1 cellular context compared by ENCODE assay signal in genomic region chr15:42553549-42553948, GRCh38.
TF ChIP-seq lines count a peak whose summit lies in the region.

No MANE protein-coding gene starts in this region.

TF ChIP-seq in K562, 482 proteins besides CTCF, POLR2A, EP300 and RAD21:
- TF ChIP-seq ZEB2 (IDR thresholded peaks at IDR 0.05) (peak; percentile 42; the same call in 1 of the 2 replicates), TAL1 (IDR thresholded peaks at IDR 0.05) (peak; percentile 67), NCOR1 (IDR thresholded peaks at IDR 0.05) (0 out of 2 replicates have a peak, but pooled peaks have one; percentile 7), SP1 (CRISPR knock-in tag; IDR thresholded peaks at IDR 0.05) (no peak), DPF2 (IDR thresholded peaks at IDR 0.05) (peak; percentile 50; the same call in 1 of the 2 replicates), FUS (optimal IDR thresholded peaks at IDR 0.05; ENCODE audit: low read depth, low read length) (no peak), TEAD1 (CRISPR knock-in tag; IDR thresholded peaks at IDR 0.05) (no peak), TCF3 (CRISPR knock-in tag; IDR thresholded peaks at IDR 0.05) (peak; percentile 40), SP2 (IDR thresholded peaks at IDR 0.05; ENCODE audit: extremely low read depth, low read depth, low read length, poor library complexity, severe bottlenecking) (no peak), HMBOX1 (IDR thresholded peaks at IDR 0.05) (peak; percentile 50; the same call in 1 of the 2 replicates), ZBTB2 (IDR thresholded peaks at IDR 0.05) (no peak), MAFG (tag; conservative IDR thresholded peaks at IDR 0.05) (no peak), GATAD2A (IDR thresholded peaks at IDR 0.05) (no peak), POLR2AphosphoS2 (IDR thresholded peaks at IDR 0.05; ENCODE audit: low read length) (no peak), CBX5 (IDR thresholded peaks at IDR 0.05; ENCODE audit: borderline replicate concordance, low read depth) (no peak), CBFA2T3 (IDR thresholded peaks at IDR 0.05) (peak; percentile 57), SOX6 (IDR thresholded peaks at IDR 0.05) (peak; percentile 59), EGR1 (conservative IDR thresholded peaks at IDR 0.05) (no peak), STAT5A (IDR thresholded peaks at IDR 0.05; ENCODE audit: borderline replicate concordance, low read length) (no peak), SMARCA4 (IDR thresholded peaks at IDR 0.05) (peak; percentile 16; the same call in 1 of the 2 replicates), BRD9 (IDR thresholded peaks at IDR 0.05; ENCODE audit: low read depth, partially characterized antibody) (no peak), JUND (IDR thresholded peaks at IDR 0.05; ENCODE audit: borderline replicate concordance, low read depth, low read length) (no peak), JUND (tag; IDR thresholded peaks at IDR 0.05; ENCODE audit: borderline replicate concordance, low read depth, low read length) (no peak), ARID1B (IDR thresholded peaks at IDR 0.05) (peak; percentile 54; the same call in 1 of the 2 replicates), TEAD4 (IDR thresholded peaks at IDR 0.05; ENCODE audit: low read length) (peak; percentile 30; the same call in 1 of the 2 replicates), TEAD4 (CRISPR knock-in tag; IDR thresholded peaks at IDR 0.05; ENCODE audit: borderline replicate concordance) (no peak), ERF (CRISPR knock-in tag; IDR thresholded peaks at IDR 0.05) (no peak)
- TF ChIP-seq, protein P1, sequence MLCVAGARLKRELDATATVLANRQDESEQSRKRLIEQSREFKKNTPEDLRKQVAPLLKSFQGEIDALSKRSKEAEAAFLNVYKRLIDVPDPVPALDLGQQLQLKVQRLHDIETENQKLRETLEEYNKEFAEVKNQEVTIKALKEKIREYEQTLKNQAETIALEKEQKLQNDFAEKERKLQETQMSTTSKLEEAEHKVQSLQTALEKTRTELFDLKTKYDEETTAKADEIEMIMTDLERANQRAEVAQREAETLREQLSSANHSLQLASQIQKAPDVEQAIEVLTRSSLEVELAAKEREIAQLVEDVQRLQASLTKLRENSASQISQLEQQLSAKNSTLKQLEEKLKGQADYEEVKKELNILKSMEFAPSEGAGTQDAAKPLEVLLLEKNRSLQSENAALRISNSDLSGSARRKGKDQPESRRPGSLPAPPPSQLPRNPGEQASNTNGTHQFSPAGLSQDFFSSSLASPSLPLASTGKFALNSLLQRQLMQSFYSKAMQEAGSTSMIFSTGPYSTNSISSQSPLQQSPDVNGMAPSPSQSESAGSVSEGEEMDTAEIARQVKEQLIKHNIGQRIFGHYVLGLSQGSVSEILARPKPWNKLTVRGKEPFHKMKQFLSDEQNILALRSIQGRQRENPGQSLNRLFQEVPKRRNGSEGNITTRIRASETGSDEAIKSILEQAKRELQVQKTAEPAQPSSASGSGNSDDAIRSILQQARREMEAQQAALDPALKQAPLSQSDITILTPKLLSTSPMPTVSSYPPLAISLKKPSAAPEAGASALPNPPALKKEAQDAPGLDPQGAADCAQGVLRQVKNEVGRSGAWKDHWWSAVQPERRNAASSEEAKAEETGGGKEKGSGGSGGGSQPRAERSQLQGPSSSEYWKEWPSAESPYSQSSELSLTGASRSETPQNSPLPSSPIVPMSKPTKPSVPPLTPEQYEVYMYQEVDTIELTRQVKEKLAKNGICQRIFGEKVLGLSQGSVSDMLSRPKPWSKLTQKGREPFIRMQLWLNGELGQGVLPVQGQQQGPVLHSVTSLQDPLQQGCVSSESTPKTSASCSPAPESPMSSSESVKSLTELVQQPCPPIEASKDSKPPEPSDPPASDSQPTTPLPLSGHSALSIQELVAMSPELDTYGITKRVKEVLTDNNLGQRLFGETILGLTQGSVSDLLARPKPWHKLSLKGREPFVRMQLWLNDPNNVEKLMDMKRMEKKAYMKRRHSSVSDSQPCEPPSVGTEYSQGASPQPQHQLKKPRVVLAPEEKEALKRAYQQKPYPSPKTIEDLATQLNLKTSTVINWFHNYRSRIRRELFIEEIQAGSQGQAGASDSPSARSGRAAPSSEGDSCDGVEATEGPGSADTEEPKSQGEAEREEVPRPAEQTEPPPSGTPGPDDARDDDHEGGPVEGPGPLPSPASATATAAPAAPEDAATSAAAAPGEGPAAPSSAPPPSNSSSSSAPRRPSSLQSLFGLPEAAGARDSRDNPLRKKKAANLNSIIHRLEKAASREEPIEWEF (CRISPR knock-in tag; IDR thresholded peaks at IDR 0.05): no peak
- TF ChIP-seq, protein P2, sequence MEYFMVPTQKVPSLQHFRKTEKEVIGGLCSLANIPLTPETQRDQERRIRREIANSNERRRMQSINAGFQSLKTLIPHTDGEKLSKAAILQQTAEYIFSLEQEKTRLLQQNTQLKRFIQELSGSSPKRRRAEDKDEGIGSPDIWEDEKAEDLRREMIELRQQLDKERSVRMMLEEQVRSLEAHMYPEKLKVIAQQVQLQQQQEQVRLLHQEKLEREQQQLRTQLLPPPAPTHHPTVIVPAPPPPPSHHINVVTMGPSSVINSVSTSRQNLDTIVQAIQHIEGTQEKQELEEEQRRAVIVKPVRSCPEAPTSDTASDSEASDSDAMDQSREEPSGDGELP (CRISPR knock-in tag; IDR thresholded peaks at IDR 0.05; ENCODE audit: borderline replicate concordance): no peak
